ENCODE assay signal across 8 cellular contexts in genomic region chr7:39733881-39734571, GRCh38.
DNase-seq lines count a peak whose midpoint lies in the region; ATAC-seq and TF ChIP-seq lines count a peak whose summit lies in the region.

No MANE protein-coding gene starts in this region.

- peak overlapping the region; percentile 94 for H2AFZ ChIP-seq in MM.1S (ENCODE audit: low read length)

- no peak for ATAC-seq in GM18873 (IDR thresholded peaks at IDR 0.05; ENCODE audit: low FRiP score, unreplicated experiment)

- TF ChIP-seq CTCF in MM.1S (IDR thresholded peaks at IDR 0.05; ENCODE audit: low read length) (no peak), ascending aorta (IDR thresholded peaks at IDR 0.05) (no peak), stomach (IDR thresholded peaks at IDR 0.05) (no peak)

- 0 out of 2 replicates have a peak, but pooled peaks cover 8% of the 10 kb centered on the region for H3K79me2 ChIP-seq in MM.1S (ENCODE audit: low read length)

- H3F3A ChIP-seq in MM.1S (ENCODE audit: insufficient read depth, low read length) = no peaks in the 10 kb centered on the region

- TF ChIP-seq EP300 in stomach (IDR thresholded peaks at IDR 0.05) = no peak

- H3K27ac ChIP-seq in MM.1S (ENCODE audit: low read length) (peak overlapping the region; percentile 39; the same call in 1 of the 2 replicates), ascending aorta (peak overlapping the region; percentile 78 to 81), stomach (peak overlapping the region; percentile 48 to 89 (median 83))

- H3K4me1 ChIP-seq in MM.1S (ENCODE audit: low read length) (peaks cover 10% of the 10 kb centered on the region), ascending aorta (peaks cover 0 to 9% of the 10 kb centered on the region in 2 donors), stomach (peaks cover 22 to 31% (median 29%) of the 10 kb centered on the region in 4 donors)

- peak overlapping the region; percentile 67 for H3K4me2 ChIP-seq in MM.1S (ENCODE audit: low read depth, low read length)

- H3K9me2 ChIP-seq in MM.1S (replicated peaks; ENCODE audit: insufficient read depth, low read length) = no peaks in the 10 kb centered on the region

- intact Hi-C loops in ascending aorta (cut with DNase I) (loop anchor here (1.0 to 5.0 kb wide), 3 partner anchors 111 to 213 kb away; partner anchors contain the start of genes RALA and YAE1), stomach (cut with DNase I; ENCODE audit: low total_unique reads) (no loop called here)

- H3K9me3 ChIP-seq in MM.1S (replicated peaks; ENCODE audit: insufficient read depth, low read length) (no peaks in the 10 kb centered on the region), ascending aorta (no peaks in the 10 kb centered on the region), stomach (no peaks in the 10 kb centered on the region)

- no peaks in the 10 kb centered on the region for H3K36me3 ChIP-seq in MM.1S (replicated peaks; ENCODE audit: insufficient read depth, low read length)
- H3K36me3 ChIP-seq in ascending aorta = no peaks in the 10 kb centered on the region
- H3K36me3 ChIP-seq in stomach = no peaks in the 10 kb centered on the region

- no peaks in the 10 kb centered on the region for H3K27me3 ChIP-seq in MM.1S (replicated peaks; ENCODE audit: insufficient read depth, low read length)
- no peaks in the 10 kb centered on the region for H3K27me3 ChIP-seq in ascending aorta
- H3K27me3 ChIP-seq in stomach = no peaks in the 10 kb centered on the region

- H3K4me3 ChIP-seq in MM.1S (ENCODE audit: low read length) (peak overlapping the region; percentile 62), ascending aorta (peak overlapping the region; percentile 66 to 76), stomach (peak overlapping the region; percentile 54 to 67 (median 62))

- TF ChIP-seq POLR2A in stomach (IDR thresholded peaks at IDR 0.05) = no peak

- DNase-seq in activated effector memory CD4-positive, alpha-beta T cell treated with anti-CD3 and anti-CD28 coated beads, Interleukin-2, amount 50 U/mL, for 16 hours = peak; percentile 71
- DNase-seq in activated effector memory CD4-positive, alpha-beta T cell treated with Interleukin-2 at 50 U/mL for 16 hours = no peak
- DNase-seq in MM.1S (no peak), ascending aorta (ENCODE audit: low spot score in 2 of 2) (no peak), islet precursor cell (peak; percentile 67), stomach (no peak), T-helper 9 cell (no peak)

- no peaks in the 10 kb centered on the region for H4K20me1 ChIP-seq in MM.1S (ENCODE audit: insufficient read depth, low read length)

- H3K9ac ChIP-seq in MM.1S (ENCODE audit: low read length) = peak overlapping the region; percentile 73

- 17 to 23% (median 21%) methylated on average over 8 of the region's 8 CpGs for WGBS in stomach, 5 donors

Comparison
In these comparisons a context has a peak if more than half of its experiments do, and no peak if none do; other contexts are left out.
1. DNase-seq: peak in activated effector memory CD4-positive, alpha-beta T cell treated with anti-CD3 and anti-CD28 coated beads, Interleukin-2, amount 50 U/mL, for 16 hours (single experiment) and islet precursor cell (single experiment); none in activated effector memory CD4-positive, alpha-beta T cell treated with Interleukin-2 at 50 U/mL for 16 hours (single experiment), MM.1S (single experiment), ascending aorta (0 of 2), stomach (single experiment) and T-helper 9 cell (single experiment).
2. Peak in every context shown above with its lines, with median percentiles within 50 percentile points of each other: H3K27ac ChIP-seq and H3K4me3 ChIP-seq.